ENCODE assay signal across 18 cellular contexts in the genomic region with DNA sequence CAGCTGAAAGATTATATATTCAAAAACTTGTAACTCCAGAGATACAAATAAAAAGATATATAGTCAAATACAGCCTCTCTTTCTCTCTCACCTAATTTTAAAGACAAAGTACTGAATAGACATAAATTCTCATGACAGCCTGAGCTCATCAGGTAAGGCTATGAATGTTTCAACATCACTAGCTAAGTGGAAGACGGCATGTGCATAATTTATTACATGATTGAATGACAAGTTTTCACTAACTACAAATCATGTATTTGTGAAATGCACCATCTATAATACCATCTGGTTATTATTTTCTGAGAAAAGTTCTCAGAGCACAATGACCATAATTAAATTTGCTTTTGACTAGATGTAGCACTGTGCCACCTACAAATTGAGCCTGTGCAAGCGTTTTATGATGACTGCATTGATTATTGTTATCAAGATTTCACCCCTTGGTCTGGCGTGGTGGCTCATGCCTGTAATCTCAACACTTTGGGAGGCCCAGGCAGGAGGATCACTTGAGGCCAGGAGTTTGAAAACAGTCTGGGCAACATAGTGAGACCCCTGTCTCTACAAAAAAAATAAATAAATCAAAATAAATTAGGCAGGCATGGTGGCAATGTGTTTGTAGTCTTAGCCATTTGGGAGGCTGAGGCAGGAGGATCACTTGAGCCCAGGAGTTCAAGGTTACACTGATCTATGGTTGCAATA.
DNase-seq lines count a peak whose midpoint lies in the region; TF ChIP-seq lines count a peak whose summit lies in the region.
"Had no signal": no experiment of that assay in that cellular context is flagged by ENCODE, and none has a peak within 500 bp of the region (broad histone marks: within the 10 kb centered on the region; RNA-seq: fewer than 3 reads in every experiment).

No MANE protein-coding gene starts in this region.

- H3K9me3 Mint-ChIP-seq in brain (peaks cover 0 to 10% (median 9%) of the 10 kb centered on the region in 5 experiments), nephron progenitor cell (peaks cover 13% of the 10 kb centered on the region)
- H3K9me3 Mint-ChIP-seq: CD14-positive monocyte had no signal

- H3K27me3 Mint-ChIP-seq in brain (no peaks in the 10 kb centered on the region), nephron progenitor cell (ENCODE audit: low read depth, poor library complexity) (no peaks in the 10 kb centered on the region)

- POLR2A ChIA-PET in HEK293 (lab: Yijun Ruan, JAX) (no interaction called here), RWPE1 (lab: Yijun Ruan, JAX; ENCODE audit: low non-redundant PET) (no interaction called here)

- H3K9ac ChIP-seq in neural cell (ENCODE audit: low read length): no peak overlapping the region

- no peaks in the 10 kb centered on the region for H3K27me3 ChIP-seq in neural cell (ENCODE audit: insufficient read depth, low read depth, low read length)
- H3K27me3 ChIP-seq: SJCRH30 had no signal

- TF ChIP-seq RAD21 in neural cell (conservative IDR thresholded peaks at IDR 0.05): no peak

- peak overlapping the region in 1 of 5 experiments; percentile 2 for H3K4me3 Mint-ChIP-seq in brain
- no peak overlapping the region for H3K4me3 Mint-ChIP-seq in nephron progenitor cell
- H3K4me3 Mint-ChIP-seq: CD14-positive monocyte had no signal

- H3K4me1 ChIP-seq in HEK293 (ENCODE audit: control insufficient read depth, insufficient read depth, low read length): peaks cover 8% of the 10 kb centered on the region; the same call in 1 of the 2 replicates

- TF ChIP-seq CTCF in HEK293 (tag by site-specific recombination; IDR thresholded peaks at IDR 0.05) (no peak), RWPE1 (conservative IDR thresholded peaks at IDR 0.05; ENCODE audit: low read depth) (no peak), brain (conservative IDR thresholded peaks at IDR 0.05) (no peak), neural cell (IDR thresholded peaks at IDR 0.05; ENCODE audit: poor library complexity, severe bottlenecking) (no peak), nephron progenitor cell (IDR thresholded peaks at IDR 0.05) (no peak)

- H3K27ac ChIP-seq in HEK293 (ENCODE audit: extremely low read depth, low read depth, low read length) (no peak overlapping the region), RWPE1 (no peak overlapping the region), neural cell (ENCODE audit: low read length) (peak overlapping the region; percentile 2)
- H3K27ac ChIP-seq: SJCRH30 had no signal

- peaks cover 10 to 16% of the 10 kb centered on the region in 2 experiments; a peak in 2 of 3 replicates for H3K36me3 ChIP-seq in HEK293 (ENCODE audit: control insufficient read depth in 2 of 2, insufficient read depth in 1 of 2, low read length in 2 of 2)
- H3K36me3 ChIP-seq in neural cell (ENCODE audit: insufficient read depth, low read length): peaks cover 9% of the 10 kb centered on the region

- H2AFZ ChIP-seq in neural cell (ENCODE audit: low read depth, low read length): no peak overlapping the region

- H3K9me3 ChIP-seq in HEK293 (ENCODE audit: control insufficient read depth, insufficient read depth, low read depth, low read length) (no peaks in the 10 kb centered on the region), neural cell (ENCODE audit: low read length) (no peaks in the 10 kb centered on the region)
- H3K9me3 ChIP-seq: SJCRH30 had no signal

- peaks cover 19% of the 10 kb centered on the region for H3K79me2 ChIP-seq in neural cell (replicated peaks; ENCODE audit: insufficient read depth, low read length)

- H3K4me3 ChIP-seq in HEK293 (ENCODE audit: low read depth, low read length) (no peak overlapping the region), neural cell (ENCODE audit: low read length) (no peak overlapping the region)
- H3K4me3 ChIP-seq: SJCRH30 had no signal

- H3K4me1 Mint-ChIP-seq in brain: peaks cover 30% of the 10 kb centered on the region
- H3K4me1 Mint-ChIP-seq in nephron progenitor cell: no peaks in the 10 kb centered on the region
- H3K4me1 Mint-ChIP-seq: CD14-positive monocyte had no signal

- H3F3A ChIP-seq in neural cell (ENCODE audit: insufficient read depth, low read length, poor library complexity, severe bottlenecking): no peaks in the 10 kb centered on the region

- peak; percentile 8 for TF ChIP-seq EP300 in neural cell (conservative IDR thresholded peaks at IDR 0.05; ENCODE audit: poor library complexity, severe bottlenecking)

- H3K27ac Mint-ChIP-seq in brain (peak overlapping the region; percentile 17 to 92 (median 61)), nephron progenitor cell (no peak overlapping the region)

- no peaks in the 10 kb centered on the region for H3K9me2 ChIP-seq in neural cell (ENCODE audit: insufficient read depth, low read length)

- no peaks in the 10 kb centered on the region for H4K20me1 ChIP-seq in neural cell (ENCODE audit: insufficient read depth)

- H3K4me2 ChIP-seq in neural cell (ENCODE audit: low read length): peak overlapping the region; percentile 43

- DNase-seq in RWPE1 (ENCODE audit: low spot score) (peak; percentile 18), kidney glomerular epithelial cell (lab: John Stamatoyannopoulos, UW) (no peak), GDM1 (lab: John Stamatoyannopoulos, UW) (no peak), nephron progenitor cell (no peak)
- DNase-seq: ACHN, AML-193, COR-L47, DMS153, KBM-7, NCI-H1436 treated with DMSO at 0.1 percent for 48 hours, NCI-H524 treated with DMSO at 0.1 percent for 48 hours, OCI-M1, RPMI8226 had no signal

- CTCF ChIA-PET in HEK293 (lab: Yijun Ruan, JAX) (interaction anchor here (0.6 to 1.2 kb wide), 2 partner anchors 13 to 29 kb away, joined by 3 read pairs; no protein-coding TSS in a partner anchor), RWPE1 (lab: Yijun Ruan, JAX) (interaction anchor here (0.8 kb wide), 1 partner anchor 690 kb away, joined by 4 read pairs; no protein-coding TSS in a partner anchor)

- H3K36me3 Mint-ChIP-seq in brain (peaks cover 56% of the 10 kb centered on the region), nephron progenitor cell (ENCODE audit: low read depth) (peaks cover 61% of the 10 kb centered on the region)

TF ChIP-seq in HEK293, 187 proteins besides CTCF, POLR2A, EP300 and RAD21:
- TF ChIP-seq ZNF121 (tag by site-specific recombination; IDR thresholded peaks at IDR 0.05): peak; percentile 79
- TF ChIP-seq, protein P1, sequence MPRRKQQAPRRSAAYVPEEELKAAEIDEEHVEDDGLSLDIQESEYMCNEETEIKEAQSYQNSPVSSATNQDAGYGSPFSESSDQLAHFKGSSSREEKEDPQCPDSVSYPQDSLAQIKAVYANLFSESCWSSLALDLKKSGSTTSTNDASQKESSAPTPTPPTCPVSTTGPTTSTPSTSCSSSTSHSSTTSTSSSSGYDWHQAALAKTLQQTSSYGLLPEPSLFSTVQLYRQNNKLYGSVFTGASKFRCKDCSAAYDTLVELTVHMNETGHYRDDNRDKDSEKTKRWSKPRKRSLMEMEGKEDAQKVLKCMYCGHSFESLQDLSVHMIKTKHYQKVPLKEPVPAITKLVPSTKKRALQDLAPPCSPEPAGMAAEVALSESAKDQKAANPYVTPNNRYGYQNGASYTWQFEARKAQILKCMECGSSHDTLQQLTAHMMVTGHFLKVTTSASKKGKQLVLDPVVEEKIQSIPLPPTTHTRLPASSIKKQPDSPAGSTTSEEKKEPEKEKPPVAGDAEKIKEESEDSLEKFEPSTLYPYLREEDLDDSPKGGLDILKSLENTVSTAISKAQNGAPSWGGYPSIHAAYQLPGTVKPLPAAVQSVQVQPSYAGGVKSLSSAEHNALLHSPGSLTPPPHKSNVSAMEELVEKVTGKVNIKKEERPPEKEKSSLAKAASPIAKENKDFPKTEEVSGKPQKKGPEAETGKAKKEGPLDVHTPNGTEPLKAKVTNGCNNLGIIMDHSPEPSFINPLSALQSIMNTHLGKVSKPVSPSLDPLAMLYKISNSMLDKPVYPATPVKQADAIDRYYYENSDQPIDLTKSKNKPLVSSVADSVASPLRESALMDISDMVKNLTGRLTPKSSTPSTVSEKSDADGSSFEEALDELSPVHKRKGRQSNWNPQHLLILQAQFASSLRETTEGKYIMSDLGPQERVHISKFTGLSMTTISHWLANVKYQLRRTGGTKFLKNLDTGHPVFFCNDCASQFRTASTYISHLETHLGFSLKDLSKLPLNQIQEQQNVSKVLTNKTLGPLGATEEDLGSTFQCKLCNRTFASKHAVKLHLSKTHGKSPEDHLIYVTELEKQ (tag by site-specific recombination; IDR thresholded peaks at IDR 0.05; ENCODE audit: borderline replicate concordance): no peak

TF ChIP-seq in neural cell, 6 proteins besides CTCF, POLR2A, EP300 and RAD21:
- TF ChIP-seq EZH2 (IDR thresholded peaks at IDR 0.05; ENCODE audit: borderline replicate concordance, insufficient read depth, low read length, poor library complexity, severe bottlenecking): no peak
- TF ChIP-seq, protein P2, sequence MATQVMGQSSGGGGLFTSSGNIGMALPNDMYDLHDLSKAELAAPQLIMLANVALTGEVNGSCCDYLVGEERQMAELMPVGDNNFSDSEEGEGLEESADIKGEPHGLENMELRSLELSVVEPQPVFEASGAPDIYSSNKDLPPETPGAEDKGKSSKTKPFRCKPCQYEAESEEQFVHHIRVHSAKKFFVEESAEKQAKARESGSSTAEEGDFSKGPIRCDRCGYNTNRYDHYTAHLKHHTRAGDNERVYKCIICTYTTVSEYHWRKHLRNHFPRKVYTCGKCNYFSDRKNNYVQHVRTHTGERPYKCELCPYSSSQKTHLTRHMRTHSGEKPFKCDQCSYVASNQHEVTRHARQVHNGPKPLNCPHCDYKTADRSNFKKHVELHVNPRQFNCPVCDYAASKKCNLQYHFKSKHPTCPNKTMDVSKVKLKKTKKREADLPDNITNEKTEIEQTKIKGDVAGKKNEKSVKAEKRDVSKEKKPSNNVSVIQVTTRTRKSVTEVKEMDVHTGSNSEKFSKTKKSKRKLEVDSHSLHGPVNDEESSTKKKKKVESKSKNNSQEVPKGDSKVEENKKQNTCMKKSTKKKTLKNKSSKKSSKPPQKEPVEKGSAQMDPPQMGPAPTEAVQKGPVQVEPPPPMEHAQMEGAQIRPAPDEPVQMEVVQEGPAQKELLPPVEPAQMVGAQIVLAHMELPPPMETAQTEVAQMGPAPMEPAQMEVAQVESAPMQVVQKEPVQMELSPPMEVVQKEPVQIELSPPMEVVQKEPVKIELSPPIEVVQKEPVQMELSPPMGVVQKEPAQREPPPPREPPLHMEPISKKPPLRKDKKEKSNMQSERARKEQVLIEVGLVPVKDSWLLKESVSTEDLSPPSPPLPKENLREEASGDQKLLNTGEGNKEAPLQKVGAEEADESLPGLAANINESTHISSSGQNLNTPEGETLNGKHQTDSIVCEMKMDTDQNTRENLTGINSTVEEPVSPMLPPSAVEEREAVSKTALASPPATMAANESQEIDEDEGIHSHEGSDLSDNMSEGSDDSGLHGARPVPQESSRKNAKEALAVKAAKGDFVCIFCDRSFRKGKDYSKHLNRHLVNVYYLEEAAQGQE (IDR thresholded peaks at IDR 0.05; ENCODE audit: borderline replicate concordance): no peak
- no peak for TF ChIP-seq MXI1 (conservative IDR thresholded peaks at IDR 0.05; ENCODE audit: poor library complexity, severe bottlenecking)
- TF ChIP-seq TAF1 (IDR thresholded peaks at IDR 0.05; ENCODE audit: low read depth): no peak
- TF ChIP-seq SMC3 (conservative IDR thresholded peaks at IDR 0.05; ENCODE audit: poor library complexity): no peak
- no peak for TF ChIP-seq POLR2AphosphoS5 (IDR thresholded peaks at IDR 0.05)
TF ChIP-seq in neural cell: peak in this region for 0.
